23 cellular contexts compared by ENCODE assay signal in the genomic region with DNA sequence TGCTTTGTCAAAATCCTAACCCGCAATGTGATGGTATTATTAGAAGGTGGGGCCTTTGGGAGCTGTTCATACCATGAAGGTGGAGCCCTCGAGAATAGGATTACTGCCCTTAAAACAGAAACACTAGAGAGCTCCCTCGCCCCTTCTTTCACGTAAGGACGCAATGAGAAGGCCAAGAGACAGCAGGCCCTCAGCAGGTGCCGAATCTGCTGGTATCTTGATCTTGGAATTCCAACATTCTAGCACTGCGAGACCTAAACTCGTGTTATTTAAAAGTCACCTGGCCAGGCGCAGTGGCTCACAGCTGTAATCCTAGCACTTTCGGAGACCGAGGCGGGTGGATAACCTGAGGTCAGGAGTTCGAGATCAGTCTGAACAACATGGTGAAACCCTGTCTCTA.
"Had no signal": no experiment of that assay in that cellular context is flagged by ENCODE, and none has a peak within 500 bp of the region (broad histone marks: within the 10 kb centered on the region; RNA-seq: fewer than 3 reads in every experiment).

No MANE protein-coding gene starts in this region.

- DNase-seq: heart left ventricle; hypothalamus; islet precursor cell; lower lobe of right lung; mammary epithelial cell; mesenchymal stem cell; naive B cell; natural killer cell; ovary; retina; right cardiac atrium; stimulated activated CD4-positive, alpha-beta T cell treated with anti-CD3 and anti-CD28 coated beads, Interleukin-12 subunit alpha, Interleukin-12 subunit beta, amount 100 ng/mL, for 4 hours; stimulated activated CD4-positive, alpha-beta T cell treated with anti-CD3 and anti-CD28 coated beads, Interleukin-15, amount 100 ng/mL, for 24 hours; stimulated activated CD4-positive, alpha-beta T cell treated with anti-CD3 and anti-CD28 coated beads, Interleukin-4, amount 100 ng/mL, for 24 hours; stimulated activated naive CD4-positive, alpha-beta T cell; tibial artery; upper lobe of right lung had no signal

- H3K9me3 ChIP-seq: heart left ventricle, lower lobe of right lung, ovary, prostate gland, suprapubic skin, thoracic aorta, tibial artery, upper lobe of right lung had no signal

- H3K4me1 ChIP-seq: lower lobe of right lung, suprapubic skin, upper lobe of right lung had no signal

- H3K27ac ChIP-seq: heart left ventricle, lower lobe of right lung, ovary, prostate gland, skin epidermis, suprapubic skin, thoracic aorta, tibial artery, upper lobe of right lung had no signal

- H3K36me3 ChIP-seq: heart left ventricle, lower lobe of right lung, ovary, prostate gland, suprapubic skin, thoracic aorta, tibial artery, upper lobe of right lung had no signal

- ATAC-seq: heart left ventricle; lower lobe of right lung; natural killer cell; right cardiac atrium; sciatic nerve; stimulated activated effector memory CD8-positive, alpha-beta T cell treated with anti-CD3 and anti-CD28 coated beads, Interleukin-12 subunit alpha, Interleukin-12 subunit beta, amount 100 ng/mL, for 72 hours; upper lobe of right lung had no signal

- H3K27me3 ChIP-seq: heart left ventricle, ovary, suprapubic skin, tibial artery, upper lobe of right lung had no signal

- H3K4me3 ChIP-seq: heart left ventricle, lower lobe of right lung, ovary, prostate gland, skin epidermis, suprapubic skin, thoracic aorta, tibial artery, upper lobe of right lung had no signal
